8 cellular contexts compared by ENCODE assay signal in the genomic region with DNA sequence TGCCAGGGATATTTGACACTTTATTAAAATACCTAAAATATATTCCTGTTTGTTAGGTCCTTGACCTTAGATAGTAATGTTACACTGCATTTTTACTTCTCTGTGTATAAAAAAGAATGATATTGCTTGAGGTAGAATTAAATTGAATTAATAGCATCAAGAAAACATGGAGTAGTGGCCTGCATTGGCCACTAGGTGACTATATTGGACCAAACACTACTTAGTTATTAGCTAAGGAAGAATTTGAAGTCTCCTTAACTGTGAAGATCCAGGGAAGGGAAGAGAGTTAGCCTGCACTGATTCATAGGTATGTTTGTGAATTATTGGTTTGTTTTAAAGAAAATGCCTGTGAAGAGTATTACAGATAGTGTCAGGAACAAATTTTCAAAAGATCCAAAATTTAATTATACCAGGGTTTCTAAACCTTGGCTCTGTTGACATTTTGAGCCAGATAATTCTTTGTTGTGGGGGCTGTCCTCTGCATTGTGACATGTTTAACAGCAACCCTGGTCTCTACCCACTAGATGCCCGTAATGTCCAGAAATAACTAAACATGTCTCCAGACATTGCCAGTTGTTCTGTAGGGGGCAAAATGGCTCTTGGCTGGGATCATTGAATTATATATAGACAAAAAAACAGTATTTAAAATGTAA.
DNase-seq lines count a peak whose midpoint lies in the region; ATAC-seq and TF ChIP-seq lines count a peak whose summit lies in the region.

No MANE protein-coding gene starts in this region.

- intact Hi-C loops in right lobe of liver (cut with DNase I), result no loop called here

- no peak for TF ChIP-seq POLR2A in right lobe of liver (IDR thresholded peaks at IDR 0.05)

- H3K9me3 ChIP-seq in right lobe of liver, result no peaks in the 10 kb centered on the region

- no peaks in the 10 kb centered on the region for H3K36me3 ChIP-seq in GM06990 (ENCODE audit: control insufficient read depth, insufficient read depth, low read length)
- no peaks in the 10 kb centered on the region for H3K36me3 ChIP-seq in right lobe of liver

- no peak overlapping the region for H3K27ac ChIP-seq in right lobe of liver

- no peak for DNase-seq in GM06990 (ENCODE audit: extremely low read depth, insufficient read length)
- peak; percentile 0 for DNase-seq in MV-4-11 (lab: John Stamatoyannopoulos, UW)
- DNase-seq in T47D (ENCODE audit: low read depth in 1 of 2, low spot score in 1 of 2), result peak; percentile 33 to 83
- no peak for DNase-seq in right lobe of liver
- DNase-seq in NCI-H187 (lab: John Stamatoyannopoulos, UW), result no peak
- DNase-seq in cerebellar nuclear complex (lab: John Stamatoyannopoulos, UW), result no peak

- TF ChIP-seq CTCF in GM06990 (IDR thresholded peaks at IDR 0.05; ENCODE audit: insufficient read depth, low read length, poor library complexity, severe bottlenecking), result peak; percentile 65
- peak; percentile 72 to 80 (median 79) for TF ChIP-seq CTCF in right lobe of liver (IDR thresholded peaks at IDR 0.05)

- no peaks in the 10 kb centered on the region for H3K4me1 ChIP-seq in right lobe of liver

- in situ Hi-C loops in T47D (cut with HindIII; ENCODE audit: low pct_unique_long_range_greater_than_20kb, low sequenced_read_pairs), result no loop called here

- no peak overlapping the region for H3K4me3 ChIP-seq in GM06990 (replicated peaks; ENCODE audit: low read depth, low read length)
- no peak overlapping the region for H3K4me3 ChIP-seq in right lobe of liver

- no peaks in the 10 kb centered on the region for H3K27me3 ChIP-seq in GM06990 (replicated peaks; ENCODE audit: control insufficient read depth, insufficient read depth, low read length)
- no peaks in the 10 kb centered on the region for H3K27me3 ChIP-seq in right lobe of liver

- peak; percentile 63 to 70 (median 66) for ATAC-seq in right lobe of liver
- ATAC-seq in HG03571 (IDR thresholded peaks at IDR 0.05; ENCODE audit: unreplicated experiment), result no peak
- no peak for ATAC-seq in GM19455 (IDR thresholded peaks at IDR 0.05; ENCODE audit: unreplicated experiment)

- WGBS in right lobe of liver (ENCODE audit: insufficient coverage, low coverage, low lambda C conversion rate, missing lambda C conversion rate), result 74% methylated on average over 1 of the region's 1 CpG

Comparison
In these comparisons a context has a peak if more than half of its experiments do, and no peak if none do; other contexts are left out.
1. DNase-seq: peak in MV-4-11 (single experiment) and T47D (2 of 2); none in GM06990 (single experiment), right lobe of liver (0 of 3), NCI-H187 (0 of 2) and cerebellar nuclear complex (0 of 2).
2. ATAC-seq: peak in right lobe of liver (4 of 4); none in HG03571 (single experiment) and GM19455 (single experiment).